ENCODE assay signal across 8 cellular contexts in the genomic region with DNA sequence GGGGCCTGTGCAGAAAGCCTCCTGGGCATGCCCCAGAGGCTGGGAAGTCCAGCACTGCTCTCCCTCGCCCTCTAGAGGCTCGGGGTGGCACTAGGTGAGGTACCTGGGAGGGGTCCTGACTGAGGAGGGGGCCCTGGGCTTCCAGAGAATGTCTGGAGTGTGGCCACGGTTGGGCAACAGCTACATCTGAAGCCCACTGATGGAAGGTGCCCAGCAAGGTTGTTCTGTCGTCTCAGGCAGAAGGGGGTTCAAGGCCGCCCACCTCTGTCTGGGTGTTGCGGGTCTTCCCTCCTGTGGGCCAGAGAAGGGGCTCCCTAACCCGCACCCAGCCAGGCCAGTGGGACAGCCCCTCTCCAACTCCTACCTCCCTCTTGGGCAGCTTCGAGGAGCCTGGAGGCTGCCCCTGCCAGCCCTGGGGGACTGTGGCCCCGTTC. TPM values are rescaled to one million over a fixed set of nuclear protein-coding genes. Genes with fewer than 3 reads are reported as not detected.
DNase-seq lines count a peak whose midpoint lies in the region; ATAC-seq and TF ChIP-seq lines count a peak whose summit lies in the region.

No MANE protein-coding gene starts in this region.

- TF ChIP-seq POLR2A in GM18505 (IDR thresholded peaks at IDR 0.05; ENCODE audit: borderline replicate concordance, extremely low read depth, insufficient read depth, insufficient read length) = no peak

- H3K4me1 ChIP-seq in right cardiac atrium (ENCODE audit: control insufficient read depth, insufficient read depth, low read length) (no peaks in the 10 kb centered on the region), upper lobe of right lung (peaks cover 9% of the 10 kb centered on the region)

- no peak overlapping the region for H3K27ac Mint-ChIP-seq in activated naive CD4-positive, alpha-beta T cell treated with anti-CD3 and anti-CD28 coated beads, Interleukin-2, amount 10 ng/mL, durations not matched to agents 7 days and 5 days

- no peaks in the 10 kb centered on the region for H3K9me3 Mint-ChIP-seq in activated naive CD4-positive, alpha-beta T cell treated with anti-CD3 and anti-CD28 coated beads, Interleukin-2, amount 10 ng/mL, durations not matched to agents 7 days and 5 days

- H3K4me3 ChIP-seq in WI38 (ENCODE audit: low read depth, low read length) = no peak overlapping the region
- no peak overlapping the region for H3K4me3 ChIP-seq in right cardiac atrium (ENCODE audit: low read length)
- H3K4me3 ChIP-seq in upper lobe of right lung = no peak overlapping the region

- H3K9me3 ChIP-seq in right cardiac atrium (ENCODE audit: control insufficient read depth, low read length) = no peaks in the 10 kb centered on the region
- no peaks in the 10 kb centered on the region for H3K9me3 ChIP-seq in upper lobe of right lung

- ATAC-seq in right cardiac atrium (peak; percentile 50 to 55), upper lobe of right lung (peak; percentile 52), GM19035 (IDR thresholded peaks at IDR 0.05; ENCODE audit: unreplicated experiment) (no peak), GM18505 (IDR thresholded peaks at IDR 0.05; ENCODE audit: unreplicated experiment) (no peak)

- no peaks in the 10 kb centered on the region for H3K36me3 Mint-ChIP-seq in activated naive CD4-positive, alpha-beta T cell treated with anti-CD3 and anti-CD28 coated beads, Interleukin-2, amount 10 ng/mL, durations not matched to agents 7 days and 5 days

- 63% methylated on average over 9 of the region's 9 CpGs for WGBS in right cardiac atrium

- TF ChIP-seq CTCF in WI38 (IDR thresholded peaks at IDR 0.05; ENCODE audit: low read depth, low read length) = peak; percentile 75
- TF ChIP-seq CTCF in upper lobe of right lung (IDR thresholded peaks at IDR 0.05) = peak; percentile 62

- CTCF ChIA-PET in activated naive CD4-positive, alpha-beta T cell treated with anti-CD3 and anti-CD28 coated beads, Interleukin-2, amount 10 ng/mL, durations not matched to agents 7 days and 5 days (lab: Charles Lee) = interaction anchor here (0.9 to 4.2 kb wide), 9 partner anchors 10 to 320 kb away, joined by 3 to 21 read pairs (median 5); a partner anchor contains a TSS

- H3K27ac ChIP-seq in right cardiac atrium (ENCODE audit: low read length) (no peak overlapping the region), upper lobe of right lung (no peak overlapping the region)

- no peak overlapping the region for H3K4me3 Mint-ChIP-seq in activated naive CD4-positive, alpha-beta T cell treated with anti-CD3 and anti-CD28 coated beads, Interleukin-2, amount 10 ng/mL, durations not matched to agents 7 days and 5 days

- H3K36me3 ChIP-seq in upper lobe of right lung = no peaks in the 10 kb centered on the region

- H3K27me3 ChIP-seq in right cardiac atrium (ENCODE audit: control insufficient read depth, insufficient read depth) (no peaks in the 10 kb centered on the region), upper lobe of right lung (no peaks in the 10 kb centered on the region)

- intact Hi-C loops in right cardiac atrium (cut with DNase I) = loop anchor here in 1 of 4 donors (5.0 kb wide), 1 partner anchor 96 kb away; no protein-coding TSS in a partner anchor
- intact Hi-C loops in upper lobe of right lung (cut with DNase I) = no loop called here

- H3K4me1 Mint-ChIP-seq in activated naive CD4-positive, alpha-beta T cell treated with anti-CD3 and anti-CD28 coated beads, Interleukin-2, amount 10 ng/mL, durations not matched to agents 7 days and 5 days = peaks cover 2% of the 10 kb centered on the region

- DNase-seq in activated naive CD4-positive, alpha-beta T cell treated with anti-CD3 and anti-CD28 coated beads, Interleukin-2, amount 10 ng/mL, durations not matched to agents 7 days and 5 days = peak; percentile 47
- no peak for DNase-seq in activated naive CD4-positive, alpha-beta T cell treated with Interleukin-2 at 50 U/mL for 16 hours
- DNase-seq in right cardiac atrium (peak in 1 of 3 donors; percentile 66), upper lobe of right lung (no peak), SKM-1 treated with dmso at 0.1 percent for 144 hours (lab: John Stamatoyannopoulos, UW; ENCODE audit: unreplicated experiment) (no peak)

- H3K27me3 Mint-ChIP-seq in activated naive CD4-positive, alpha-beta T cell treated with anti-CD3 and anti-CD28 coated beads, Interleukin-2, amount 10 ng/mL, durations not matched to agents 7 days and 5 days = peaks cover 53% of the 10 kb centered on the region

RNA-seq across cellular contexts. Expression of a gene that starts 11.4 kb away (rescaled TPM):
- total RNA-seq in right cardiac atrium (100 to 1,000 TPM; 163 to 296 (median 219) TPM), upper lobe of right lung (231 TPM)
- polyA plus RNA-seq in right cardiac atrium = 246 TPM

Comparison
In these comparisons a context has a peak if more than half of its experiments do, and no peak if none do; other contexts are left out.
1. ATAC-seq: peak in right cardiac atrium (2 of 2) and upper lobe of right lung (single experiment); none in GM19035 (single experiment) and GM18505 (single experiment).